Comparison of ENCODE assay signal across 16 cellular contexts in the genomic region with DNA sequence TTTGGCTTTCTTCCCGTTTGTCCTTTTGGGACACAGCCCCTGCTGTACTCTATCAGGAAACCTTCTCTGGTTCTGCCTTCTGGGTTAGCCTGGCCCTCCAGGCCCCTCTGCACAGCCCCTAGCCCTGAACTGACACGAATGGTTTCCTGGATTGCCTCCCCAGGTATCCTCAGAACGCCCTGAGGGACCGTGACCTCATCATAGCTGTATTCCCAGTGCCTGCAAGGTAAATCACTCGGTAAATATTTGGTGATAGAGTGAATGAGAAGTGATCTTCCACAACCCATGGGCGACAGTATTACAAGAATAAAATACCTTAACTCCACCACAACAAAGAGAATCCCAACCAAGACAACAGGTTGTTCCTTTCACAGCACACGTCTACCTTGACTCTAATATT.
"Had no signal": no experiment of that assay in that cellular context is flagged by ENCODE, and none has a peak within 500 bp of the region (broad histone marks: within the 10 kb centered on the region; RNA-seq: fewer than 3 reads in every experiment).

No MANE protein-coding gene starts in this region.

- H3K9me3 ChIP-seq: esophagus muscularis mucosa, heart right ventricle, neutrophil had no signal

- H3K4me1 Mint-ChIP-seq: activated naive CD4-positive, alpha-beta T cell treated with anti-CD3 and anti-CD28 coated beads, Interleukin-2, amount 50 U/mL, for 24 hours; immature natural killer cell had no signal

- H3K4me3 ChIP-seq: esophagus muscularis mucosa, heart right ventricle had no signal

- H3K4me1 ChIP-seq: parathyroid adenoma had no signal

- H3K36me3 ChIP-seq: esophagus muscularis mucosa, heart right ventricle, neutrophil, WERI-Rb-1 had no signal

- H3K9ac ChIP-seq: parathyroid adenoma had no signal

- H3K79me2 ChIP-seq: parathyroid adenoma had no signal

- DNase-seq: activated CD4-positive, alpha-beta T cell treated with anti-CD3 and anti-CD28 coated beads, Interleukin-2, amount 50 U/mL, for 4 hours; activated gamma-delta T cell; effector CD8-positive, alpha-beta T cell; heart right ventricle; immature natural killer cell; left ventricle myocardium superior; naive thymus-derived CD4-positive, alpha-beta T cell; stimulated activated CD8-positive, alpha-beta memory T cell treated with anti-CD3 and anti-CD28 coated beads, Interleukin-4, amount 100 ng/mL, for 48 hours; stimulated activated naive CD4-positive, alpha-beta T cell; T-helper 2 cell; WERI-Rb-1 had no signal

- H3K4me3 Mint-ChIP-seq: activated naive CD4-positive, alpha-beta T cell treated with anti-CD3 and anti-CD28 coated beads, Interleukin-2, amount 50 U/mL, for 24 hours; dendritic cell treated with granulocyte-macrophage colony-stimulating factor and Interleukin-4, amounts not matched to agents 40 ng/mL and 50 ng/mL, for 4 days; immature natural killer cell; naive thymus-derived CD4-positive, alpha-beta T cell had no signal

- H3K27me3 ChIP-seq: esophagus muscularis mucosa, heart right ventricle, neutrophil had no signal

- H2AFZ ChIP-seq: parathyroid adenoma had no signal

- H3K27ac ChIP-seq: esophagus muscularis mucosa, heart right ventricle, neutrophil, parathyroid adenoma, WERI-Rb-1 had no signal

- H3K9me3 Mint-ChIP-seq: activated naive CD4-positive, alpha-beta T cell treated with anti-CD3 and anti-CD28 coated beads, Interleukin-2, amount 50 U/mL, for 24 hours; dendritic cell treated with granulocyte-macrophage colony-stimulating factor and Interleukin-4, amounts not matched to agents 40 ng/mL and 50 ng/mL, for 4 days; immature natural killer cell; naive thymus-derived CD4-positive, alpha-beta T cell had no signal

- H3K27ac Mint-ChIP-seq: activated naive CD4-positive, alpha-beta T cell treated with anti-CD3 and anti-CD28 coated beads, Interleukin-2, amount 50 U/mL, for 24 hours; dendritic cell treated with granulocyte-macrophage colony-stimulating factor and Interleukin-4, amounts not matched to agents 40 ng/mL and 50 ng/mL, for 4 days; immature natural killer cell had no signal

- H3K27me3 Mint-ChIP-seq: activated naive CD4-positive, alpha-beta T cell treated with anti-CD3 and anti-CD28 coated beads, Interleukin-2, amount 50 U/mL, for 24 hours; dendritic cell treated with granulocyte-macrophage colony-stimulating factor and Interleukin-4, amounts not matched to agents 40 ng/mL and 50 ng/mL, for 4 days; naive thymus-derived CD4-positive, alpha-beta T cell had no signal

- ATAC-seq: heart right ventricle; left ventricle myocardium superior; naive thymus-derived CD4-positive, alpha-beta T cell had no signal
